In the genomic region with DNA sequence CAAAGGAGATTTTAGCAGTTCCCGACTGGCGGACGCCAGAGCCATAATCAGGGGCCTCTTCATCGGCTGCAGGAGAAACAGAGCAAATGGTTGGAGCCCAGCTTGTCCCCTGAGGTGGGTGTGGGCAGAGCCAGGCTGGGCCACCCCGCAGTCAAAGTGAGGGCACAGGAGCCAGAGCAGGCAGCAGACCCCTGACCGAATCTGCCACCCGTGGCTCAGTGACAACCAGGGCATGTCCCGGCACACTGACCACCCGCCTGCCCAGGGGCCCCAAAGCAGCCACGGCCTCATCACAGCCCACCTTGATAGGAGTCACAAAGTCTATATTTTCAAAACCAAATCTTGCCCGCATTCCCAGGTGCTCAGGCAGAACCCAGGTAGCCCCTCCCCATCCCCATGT, we compare ENCODE assay signal across 43 cellular contexts. TPM values are rescaled to one million over a fixed set of nuclear protein-coding genes. Genes with fewer than 3 reads are reported as not detected.
"Had no signal": no experiment of that assay in that cellular context is flagged by ENCODE, and none has a peak within 500 bp of the region (broad histone marks: within the 10 kb centered on the region; RNA-seq: fewer than 3 reads in every experiment).

No MANE protein-coding gene starts in this region.

- H3K9me3 ChIP-seq: adrenal gland, ascending aorta, body of pancreas, breast epithelium had no signal

- FAIRE-seq: astrocyte, bronchial epithelial cell had no signal

- H3K27ac ChIP-seq: adrenal gland, ascending aorta, body of pancreas, brain microvascular endothelial cell, breast epithelium, cardiac muscle cell had no signal

- H3K4me3 ChIP-seq: adrenal gland, ascending aorta, body of pancreas, breast epithelium, cardiac muscle cell had no signal

- H3K4me3 Mint-ChIP-seq: activated naive CD4-positive, alpha-beta T cell treated with anti-CD3 and anti-CD28 coated beads for 36 hours; activated naive CD4-positive, alpha-beta T cell treated with anti-CD3 and anti-CD28 coated beads, Interleukin-2, amount 10 ng/mL, durations not matched to agents 7 days and 5 days; activated naive CD4-positive, alpha-beta T cell treated with anti-CD3 and anti-CD28 coated beads, Interleukin-2, amount 50 U/mL, for 24 hours; activated naive CD8-positive, alpha-beta T cell; activated naive CD8-positive, alpha-beta T cell treated with anti-CD3 and anti-CD28 coated beads for 36 hours; activated naive CD8-positive, alpha-beta T cell treated with anti-CD3 and anti-CD28 coated beads, Interleukin-2, amount 10 ng/mL, durations not matched to agents 7 days and 5 days; activated naive CD8-positive, alpha-beta T cell treated with anti-CD3 and anti-CD28 coated beads, Interleukin-2, amount 50 U/mL, for 24 hours; activated T-cell treated with anti-CD3 and anti-CD28 coated beads, Interleukin-2, amount 50 U/mL, for 24 hours; activated T-cell treated with anti-CD3 and anti-CD28 coated beads, Interleukin-2, amount 50 U/mL, for 4 hours; activated T-cell treated with anti-CD3 and anti-CD28 coated beads, Interleukin-2, amount 50 U/mL, for 72 hours; activated T-helper 1 cell treated with anti-CD3 and anti-CD28 coated beads, Interleukin-12 subunit alpha, Interleukin-12 subunit beta, Interleukin-2, Interleukin-4 antibody, amounts not matched to agents 30 ng/mL and 10 ng/mL and 1 ng/mL, durations not matched to agents 14 hours and 24 hours and 36 hours; activated T-helper 17 cell treated with anti-CD3 and anti-CD28 coated beads, Interleukin-2, amount 50 U/mL, for 72 hours; brain; central memory CD8-positive, alpha-beta T cell had no signal

- ATAC-seq: activated naive CD4-positive, alpha-beta T cell treated with anti-CD3 and anti-CD28 coated beads, Interleukin-2, amount 50 U/mL, for 72 hours; activated naive CD8-positive, alpha-beta T cell treated with anti-CD3 and anti-CD28 coated beads, Interleukin-2, amount 50 U/mL, for 24 hours; activated T-cell treated with anti-CD3 and anti-CD28 coated beads, Interleukin-2, amount 50 U/mL, for 4 hours; activated T-cell treated with anti-CD3 and anti-CD28 coated beads, Interleukin-2, amount 50 U/mL, for 72 hours; activated T-helper 17 cell treated with anti-CD3 and anti-CD28 coated beads, Interleukin-2, amount 50 U/mL, for 72 hours; body of pancreas had no signal

- H3K27me3 Mint-ChIP-seq: activated naive CD4-positive, alpha-beta T cell treated with anti-CD3 and anti-CD28 coated beads, Interleukin-2, amount 50 U/mL, for 24 hours; activated naive CD8-positive, alpha-beta T cell; activated naive CD8-positive, alpha-beta T cell treated with anti-CD3 and anti-CD28 coated beads for 36 hours; activated naive CD8-positive, alpha-beta T cell treated with anti-CD3 and anti-CD28 coated beads, Interleukin-2, amount 10 ng/mL, durations not matched to agents 7 days and 5 days; activated naive CD8-positive, alpha-beta T cell treated with anti-CD3 and anti-CD28 coated beads, Interleukin-2, amount 50 U/mL, for 24 hours; activated T-cell treated with anti-CD3 and anti-CD28 coated beads, Interleukin-2, amount 50 U/mL, for 24 hours; activated T-helper 17 cell treated with anti-CD3 and anti-CD28 coated beads, Interleukin-2, amount 50 U/mL, for 72 hours had no signal

- H3K4me1 ChIP-seq: adrenal gland, ascending aorta, body of pancreas, breast epithelium had no signal

- DNase-seq: activated effector memory CD4-positive, alpha-beta T cell treated with anti-CD3 and anti-CD28 coated beads, Interleukin-2, amount 50 U/mL, for 16 hours; activated effector memory CD4-positive, alpha-beta T cell treated with Interleukin-2 at 50 U/mL for 16 hours; activated gamma-delta T cell; activated gamma-delta T cell treated with Interleukin-2 at 50 U/mL for 16 hours; activated naive CD4-positive, alpha-beta T cell; activated naive CD4-positive, alpha-beta T cell treated with anti-CD3 and anti-CD28 coated beads for 36 hours; activated naive CD4-positive, alpha-beta T cell treated with anti-CD3 and anti-CD28 coated beads, Interleukin-2, amount 10 ng/mL, durations not matched to agents 7 days and 5 days; activated naive CD4-positive, alpha-beta T cell treated with anti-CD3 and anti-CD28 coated beads, Interleukin-2, amount 50 U/mL, for 16 hours; activated naive CD4-positive, alpha-beta T cell treated with Interleukin-2 at 50 U/mL for 16 hours; activated naive CD8-positive, alpha-beta T cell treated with anti-CD3 and anti-CD28 coated beads for 36 hours; activated naive CD8-positive, alpha-beta T cell treated with anti-CD3 and anti-CD28 coated beads, Interleukin-2, amount 10 ng/mL, durations not matched to agents 7 days and 5 days; activated naive CD8-positive, alpha-beta T cell treated with anti-CD3 and anti-CD28 coated beads, Interleukin-2, amount 50 U/mL, for 24 hours; activated T-cell treated with anti-CD3 and anti-CD28 coated beads, Interleukin-2, amount 50 U/mL, for 1 hour; activated T-cell treated with anti-CD3 and anti-CD28 coated beads, Interleukin-2, amount 50 U/mL, for 24 hours; activated T-cell treated with anti-CD3 and anti-CD28 coated beads, Interleukin-2, amount 50 U/mL, for 4 hours; activated T-cell treated with anti-CD3 and anti-CD28 coated beads, Interleukin-2, amount 50 U/mL, for 48 hours; activated T-cell treated with anti-CD3 and anti-CD28 coated beads, Interleukin-2, amount 50 U/mL, for 72 hours; adrenal gland; amniotic stem cell; amygdala; anterior cingulate cortex; aorta; body of pancreas; brain microvascular endothelial cell; caudate nucleus; central memory CD4-positive, alpha-beta T cell; cerebellar nuclear complex had no signal

- H3K36me3 Mint-ChIP-seq: activated naive CD4-positive, alpha-beta T cell treated with anti-CD3 and anti-CD28 coated beads, Interleukin-2, amount 10 ng/mL, durations not matched to agents 7 days and 5 days; activated naive CD4-positive, alpha-beta T cell treated with anti-CD3 and anti-CD28 coated beads, Interleukin-2, amount 50 U/mL, for 24 hours; activated naive CD4-positive, alpha-beta T cell treated with anti-CD3 and anti-CD28 coated beads, Interleukin-2, amount 50 U/mL, for 72 hours; activated naive CD8-positive, alpha-beta T cell; activated naive CD8-positive, alpha-beta T cell treated with anti-CD3 and anti-CD28 coated beads for 36 hours; activated naive CD8-positive, alpha-beta T cell treated with anti-CD3 and anti-CD28 coated beads, Interleukin-2, amount 10 ng/mL, durations not matched to agents 7 days and 5 days had no signal

- H3K27me3 ChIP-seq: adrenal gland, ascending aorta, body of pancreas, brain microvascular endothelial cell, breast epithelium, cardiac muscle cell had no signal

- H3K4me1 Mint-ChIP-seq: activated naive CD4-positive, alpha-beta T cell treated with anti-CD3 and anti-CD28 coated beads, Interleukin-2, amount 10 ng/mL, durations not matched to agents 7 days and 5 days; activated naive CD4-positive, alpha-beta T cell treated with anti-CD3 and anti-CD28 coated beads, Interleukin-2, amount 50 U/mL, for 24 hours; activated naive CD8-positive, alpha-beta T cell treated with anti-CD3 and anti-CD28 coated beads for 36 hours; activated naive CD8-positive, alpha-beta T cell treated with anti-CD3 and anti-CD28 coated beads, Interleukin-2, amount 10 ng/mL, durations not matched to agents 7 days and 5 days; activated naive CD8-positive, alpha-beta T cell treated with anti-CD3 and anti-CD28 coated beads, Interleukin-2, amount 50 U/mL, for 24 hours; activated T-helper 17 cell treated with anti-CD3 and anti-CD28 coated beads, Interleukin-2, amount 50 U/mL, for 72 hours; brain; central memory CD8-positive, alpha-beta T cell had no signal

- H3K36me3 ChIP-seq: adrenal gland, ascending aorta, brain microvascular endothelial cell, breast epithelium, cardiac muscle cell had no signal

- H3K27ac Mint-ChIP-seq: activated naive CD4-positive, alpha-beta T cell treated with anti-CD3 and anti-CD28 coated beads for 36 hours; activated naive CD4-positive, alpha-beta T cell treated with anti-CD3 and anti-CD28 coated beads, Interleukin-2, amount 10 ng/mL, durations not matched to agents 7 days and 5 days; activated naive CD4-positive, alpha-beta T cell treated with anti-CD3 and anti-CD28 coated beads, Interleukin-2, amount 50 U/mL, for 24 hours; activated naive CD4-positive, alpha-beta T cell treated with anti-CD3 and anti-CD28 coated beads, Interleukin-2, amount 50 U/mL, for 72 hours; activated naive CD8-positive, alpha-beta T cell; activated naive CD8-positive, alpha-beta T cell treated with anti-CD3 and anti-CD28 coated beads for 36 hours; activated naive CD8-positive, alpha-beta T cell treated with anti-CD3 and anti-CD28 coated beads, Interleukin-2, amount 10 ng/mL, durations not matched to agents 7 days and 5 days; activated naive CD8-positive, alpha-beta T cell treated with anti-CD3 and anti-CD28 coated beads, Interleukin-2, amount 50 U/mL, for 24 hours; activated T-cell treated with anti-CD3 and anti-CD28 coated beads, Interleukin-2, amount 50 U/mL, for 24 hours; activated T-cell treated with anti-CD3 and anti-CD28 coated beads, Interleukin-2, amount 50 U/mL, for 72 hours; activated T-helper 1 cell treated with anti-CD3 and anti-CD28 coated beads, Interleukin-12 subunit alpha, Interleukin-12 subunit beta, Interleukin-2, Interleukin-4 antibody, amounts not matched to agents 30 ng/mL and 10 ng/mL and 1 ng/mL, durations not matched to agents 14 hours and 24 hours and 36 hours; activated T-helper 17 cell treated with anti-CD3 and anti-CD28 coated beads, Interleukin-2, amount 50 U/mL, for 72 hours; activated T-helper 2 cell treated with anti-CD3 and anti-CD28 coated beads, Interferon-gamma antibody, Interleukin-2, Interleukin-4, amounts not matched to agents 10 μg/mL and 5 μg/mL and 100 μg/mL, durations not matched to agents 14 hours and 24 hours and 36 hours had no signal

- H3K9me3 Mint-ChIP-seq: activated naive CD4-positive, alpha-beta T cell treated with anti-CD3 and anti-CD28 coated beads for 36 hours; activated naive CD4-positive, alpha-beta T cell treated with anti-CD3 and anti-CD28 coated beads, Interleukin-2, amount 10 ng/mL, durations not matched to agents 7 days and 5 days; activated naive CD4-positive, alpha-beta T cell treated with anti-CD3 and anti-CD28 coated beads, Interleukin-2, amount 50 U/mL, for 24 hours; activated naive CD4-positive, alpha-beta T cell treated with anti-CD3 and anti-CD28 coated beads, Interleukin-2, amount 50 U/mL, for 72 hours; activated naive CD8-positive, alpha-beta T cell treated with anti-CD3 and anti-CD28 coated beads for 36 hours; activated naive CD8-positive, alpha-beta T cell treated with anti-CD3 and anti-CD28 coated beads, Interleukin-2, amount 10 ng/mL, durations not matched to agents 7 days and 5 days; activated naive CD8-positive, alpha-beta T cell treated with anti-CD3 and anti-CD28 coated beads, Interleukin-2, amount 50 U/mL, for 24 hours; activated T-cell treated with anti-CD3 and anti-CD28 coated beads, Interleukin-2, amount 50 U/mL, for 24 hours; activated T-cell treated with anti-CD3 and anti-CD28 coated beads, Interleukin-2, amount 50 U/mL, for 4 hours; activated T-cell treated with anti-CD3 and anti-CD28 coated beads, Interleukin-2, amount 50 U/mL, for 72 hours; activated T-helper 1 cell treated with anti-CD3 and anti-CD28 coated beads, Interleukin-12 subunit alpha, Interleukin-12 subunit beta, Interleukin-2, Interleukin-4 antibody, amounts not matched to agents 30 ng/mL and 10 ng/mL and 1 ng/mL, durations not matched to agents 14 hours and 24 hours and 36 hours; activated T-helper 17 cell treated with anti-CD3 and anti-CD28 coated beads, Interleukin-2, amount 50 U/mL, for 72 hours; activated T-helper 2 cell treated with anti-CD3 and anti-CD28 coated beads, Interferon-gamma antibody, Interleukin-2, Interleukin-4, amounts not matched to agents 10 μg/mL and 5 μg/mL and 100 μg/mL, durations not matched to agents 14 hours and 24 hours and 36 hours; brain; central memory CD8-positive, alpha-beta T cell had no signal

RNA-seq across cellular contexts. Expression of a gene that starts 55.6 kb away (rescaled TPM):
- total RNA-seq: activated naive CD4-positive, alpha-beta T cell treated with anti-CD3 and anti-CD28 coated beads for 36 hours; activated naive CD4-positive, alpha-beta T cell treated with anti-CD3 and anti-CD28 coated beads, Interleukin-2, amount 50 U/mL, for 72 hours; activated naive CD8-positive, alpha-beta T cell treated with anti-CD3 and anti-CD28 coated beads for 36 hours; activated naive CD8-positive, alpha-beta T cell treated with anti-CD3 and anti-CD28 coated beads, Interleukin-2, amount 10 ng/mL, durations not matched to agents 7 days and 5 days; activated T-cell treated with anti-CD3 and anti-CD28 coated beads, Interleukin-2, amount 50 U/mL, for 4 hours; activated T-cell treated with anti-CD3 and anti-CD28 coated beads, Interleukin-2, amount 50 U/mL, for 72 hours; activated T-helper 1 cell treated with anti-CD3 and anti-CD28 coated beads, Interleukin-12 subunit alpha, Interleukin-12 subunit beta, Interleukin-2, Interleukin-4 antibody, amounts not matched to agents 30 ng/mL and 10 ng/mL and 1 ng/mL, durations not matched to agents 14 hours and 24 hours and 36 hours; activated T-helper 17 cell treated with anti-CD3 and anti-CD28 coated beads, Interleukin-2, amount 50 U/mL, for 72 hours; activated T-helper 2 cell treated with anti-CD3 and anti-CD28 coated beads, Interferon-gamma antibody, Interleukin-2, Interleukin-4, amounts not matched to agents 10 μg/mL and 5 μg/mL and 100 μg/mL, durations not matched to agents 14 hours and 24 hours and 36 hours; adrenal gland; aorta; ascending aorta; astrocyte; breast epithelium; bronchial epithelial cell; cardiac muscle cell; cardiac septum; cerebellum; chondrocyte had no signal
- polyA plus RNA-seq: adrenal gland, cardiac muscle cell had no signal
